15 cellular contexts compared by ENCODE assay signal in the genomic region with DNA sequence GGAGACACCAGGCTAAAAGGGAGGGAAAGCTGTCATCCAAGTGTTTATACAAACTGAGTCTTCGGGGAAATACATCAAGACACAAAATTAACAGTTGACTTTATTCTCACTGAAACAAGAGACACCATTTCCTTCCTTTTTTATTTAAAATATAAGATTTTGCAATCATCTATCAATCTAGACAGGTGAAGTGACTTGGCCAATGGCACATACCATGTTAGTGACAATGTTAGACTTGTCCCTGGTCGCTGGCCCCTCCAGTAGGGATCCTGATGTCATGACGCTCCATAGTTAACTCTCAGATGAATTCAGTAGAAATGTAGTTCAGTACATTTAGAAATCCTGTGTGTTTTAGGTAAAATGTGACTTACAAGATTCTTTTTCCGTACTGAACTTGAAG. TPM values are rescaled to one million over a fixed set of nuclear protein-coding genes. Genes with fewer than 3 reads are reported as not detected.
DNase-seq lines count a peak whose midpoint lies in the region; ATAC-seq and TF ChIP-seq lines count a peak whose summit lies in the region.
"Had no signal": no experiment of that assay in that cellular context is flagged by ENCODE, and none has a peak within 500 bp of the region (broad histone marks: within the 10 kb centered on the region; RNA-seq: fewer than 3 reads in every experiment).

No MANE protein-coding gene starts in this region.

- CTCF ChIA-PET in SK-N-SH (lab: Yijun Ruan, JAX) = no interaction called here

- H3K36me3 ChIP-seq in SK-N-SH (replicated peaks in 1 of 2; ENCODE audit: control insufficient read depth in 1 of 2, insufficient read depth in 2 of 2, low read length in 1 of 2) (no peaks in the 10 kb centered on the region), lower lobe of right lung (no peaks in the 10 kb centered on the region), thoracic aorta (no peaks in the 10 kb centered on the region), mucosa of descending colon (ENCODE audit: low read depth) (peaks cover 4% of the 10 kb centered on the region)

- no peak overlapping the region for H2AFZ ChIP-seq in SK-N-SH (ENCODE audit: low read depth)

- no peaks in the 10 kb centered on the region for H3K27me3 ChIP-seq in SK-N-SH (ENCODE audit: insufficient read depth)
- H3K27me3 ChIP-seq in lower lobe of right lung (ENCODE audit: low read depth) = no peaks in the 10 kb centered on the region
- H3K27me3 ChIP-seq in thoracic aorta (replicated peaks; ENCODE audit: insufficient read depth) = no peaks in the 10 kb centered on the region

- WGBS in SK-N-SH (ENCODE audit: low lambda C conversion rate) = 68% methylated on average over 4 of the region's 4 CpGs

- H3K4me2 ChIP-seq in SK-N-SH = peak overlapping the region; percentile 24; the same call in 1 of the 2 replicates

- no peak for ATAC-seq in SK-N-SH treated with all-trans-retinoic acid at 6 μM for 48 hours
- no peak for ATAC-seq in lower lobe of right lung
- ATAC-seq in thoracic aorta (ENCODE audit: insufficient number of reproducible peaks, low FRiP score, low read depth) = no peak
- no peak for ATAC-seq in HG02885 (IDR thresholded peaks at IDR 0.05; ENCODE audit: poor library complexity, unreplicated experiment)
- no peak for ATAC-seq in mucosa of descending colon
- ATAC-seq: effector memory CD8-positive, alpha-beta T cell had no signal

- POLR2A ChIA-PET in SK-N-SH (lab: Yijun Ruan, JAX) = no interaction called here

- H3K27ac ChIP-seq in SK-N-SH (ENCODE audit: low read depth in 2 of 2, low read length in 1 of 2) (0 out of 4 replicates have a peak overlapping the region, but pooled peaks of 1 of the 2 experiments have one; percentile 7), coronary artery (peak overlapping the region; percentile 74 to 88), lower lobe of right lung (peak overlapping the region; percentile 95), thoracic aorta (peak overlapping the region; percentile 18 to 56)

- H3K4me1 ChIP-seq in SK-N-SH (ENCODE audit: control insufficient read depth in 1 of 2, insufficient read depth in 2 of 2, low read depth in 1 of 2, low read length in 1 of 2) (peaks cover 0 to 12% of the 10 kb centered on the region in 2 experiments; a peak in 1 of 4 replicates), lower lobe of right lung (peaks cover 34% of the 10 kb centered on the region), thoracic aorta (ENCODE audit: control insufficient read depth in 1 of 2, low read depth in 2 of 2) (peaks cover 29 to 48% of the 10 kb centered on the region in 2 donors), mucosa of descending colon (ENCODE audit: low read depth) (peaks cover 10% of the 10 kb centered on the region)

- H3F3A ChIP-seq in SK-N-SH (replicated peaks; ENCODE audit: insufficient read depth) = peaks cover 12% of the 10 kb centered on the region

- intact Hi-C loops in lower lobe of right lung (cut with DNase I) (no loop called here), mucosa of descending colon (cut with DNase I, micrococcal nuclease) (no loop called here)

- no peaks in the 10 kb centered on the region for H3K9me2 ChIP-seq in SK-N-SH

- no peak for TF ChIP-seq EP300 in SK-N-SH (IDR thresholded peaks at IDR 0.05; ENCODE audit: borderline replicate concordance in 1 of 2, low read depth in 1 of 2, low read length in 1 of 2)

- H3K9ac ChIP-seq in SK-N-SH = no peak overlapping the region

- no peak for DNase-seq in SK-N-SH
- no peak for DNase-seq in coronary artery (ENCODE audit: low spot score)
- DNase-seq in lower lobe of right lung = no peak
- DNase-seq in thoracic aorta (ENCODE audit: low spot score) = no peak
- no peak for DNase-seq in NCI-H446 (lab: John Stamatoyannopoulos, UW)
- no peak for DNase-seq in mucosa of descending colon
- DNase-seq: 8988T; activated CD4-positive, alpha-beta T cell treated with anti-CD3 and anti-CD28 coated beads, Interleukin-2, amount 10 ng/mL, durations not matched to agents 7 days and 5 days; effector memory CD8-positive, alpha-beta T cell; NCI-H1048; occipital lobe; stimulated activated CD4-positive, alpha-beta T cell treated with anti-CD3 and anti-CD28 coated beads, Interleukin-4, amount 100 ng/mL, for 24 hours; stimulated activated CD8-positive, alpha-beta memory T cell treated with anti-CD3 and anti-CD28 coated beads, Interleukin-4, amount 100 ng/mL, for 48 hours had no signal

- peaks cover 92% of the 10 kb centered on the region for H3K79me2 ChIP-seq in SK-N-SH (ENCODE audit: insufficient read depth)

- no peak for TF ChIP-seq RAD21 in SK-N-SH (IDR thresholded peaks at IDR 0.05; ENCODE audit: low read length)

- H3K9me3 ChIP-seq in SK-N-SH (no peaks in the 10 kb centered on the region), lower lobe of right lung (no peaks in the 10 kb centered on the region), thoracic aorta (no peaks in the 10 kb centered on the region), mucosa of descending colon (no peaks in the 10 kb centered on the region)

- no peaks in the 10 kb centered on the region for H4K20me1 ChIP-seq in SK-N-SH (ENCODE audit: insufficient read depth)

- H3K4me3 ChIP-seq in SK-N-SH (ENCODE audit: low read depth in 2 of 2, low read length in 1 of 2) (no peak overlapping the region), coronary artery (peak overlapping the region; percentile 98), lower lobe of right lung (no peak overlapping the region), thoracic aorta (peak overlapping the region; percentile 76), mucosa of descending colon (no peak overlapping the region)

- TF ChIP-seq CTCF in SK-N-SH (IDR thresholded peaks at IDR 0.05) (no peak), coronary artery (IDR thresholded peaks at IDR 0.05) (no peak), lower lobe of right lung (IDR thresholded peaks at IDR 0.05) (no peak), thoracic aorta (IDR thresholded peaks at IDR 0.05) (no peak), mucosa of descending colon (IDR thresholded peaks at IDR 0.05) (no peak)

TF ChIP-seq in SK-N-SH, 30 proteins besides CTCF, POLR2A, EP300 and RAD21:
- TF ChIP-seq ELF1 (IDR thresholded peaks at IDR 0.05) = no peak
- TF ChIP-seq SMC3 (IDR thresholded peaks at IDR 0.05; ENCODE audit: low read depth, low read length) = no peak

TF ChIP-seq in SK-N-SH treated with all-trans-retinoic acid at 6 μM for 48 hours, 23 proteins besides CTCF, POLR2A, EP300 and RAD21 (continues in another document):
- TF ChIP-seq, protein P1, sequence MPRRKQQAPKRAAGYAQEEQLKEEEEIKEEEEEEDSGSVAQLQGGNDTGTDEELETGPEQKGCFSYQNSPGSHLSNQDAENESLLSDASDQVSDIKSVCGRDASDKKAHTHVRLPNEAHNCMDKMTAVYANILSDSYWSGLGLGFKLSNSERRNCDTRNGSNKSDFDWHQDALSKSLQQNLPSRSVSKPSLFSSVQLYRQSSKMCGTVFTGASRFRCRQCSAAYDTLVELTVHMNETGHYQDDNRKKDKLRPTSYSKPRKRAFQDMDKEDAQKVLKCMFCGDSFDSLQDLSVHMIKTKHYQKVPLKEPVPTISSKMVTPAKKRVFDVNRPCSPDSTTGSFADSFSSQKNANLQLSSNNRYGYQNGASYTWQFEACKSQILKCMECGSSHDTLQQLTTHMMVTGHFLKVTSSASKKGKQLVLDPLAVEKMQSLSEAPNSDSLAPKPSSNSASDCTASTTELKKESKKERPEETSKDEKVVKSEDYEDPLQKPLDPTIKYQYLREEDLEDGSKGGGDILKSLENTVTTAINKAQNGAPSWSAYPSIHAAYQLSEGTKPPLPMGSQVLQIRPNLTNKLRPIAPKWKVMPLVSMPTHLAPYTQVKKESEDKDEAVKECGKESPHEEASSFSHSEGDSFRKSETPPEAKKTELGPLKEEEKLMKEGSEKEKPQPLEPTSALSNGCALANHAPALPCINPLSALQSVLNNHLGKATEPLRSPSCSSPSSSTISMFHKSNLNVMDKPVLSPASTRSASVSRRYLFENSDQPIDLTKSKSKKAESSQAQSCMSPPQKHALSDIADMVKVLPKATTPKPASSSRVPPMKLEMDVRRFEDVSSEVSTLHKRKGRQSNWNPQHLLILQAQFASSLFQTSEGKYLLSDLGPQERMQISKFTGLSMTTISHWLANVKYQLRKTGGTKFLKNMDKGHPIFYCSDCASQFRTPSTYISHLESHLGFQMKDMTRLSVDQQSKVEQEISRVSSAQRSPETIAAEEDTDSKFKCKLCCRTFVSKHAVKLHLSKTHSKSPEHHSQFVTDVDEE (CRISPR knock-in tag; IDR thresholded peaks at IDR 0.05) = no peak
- TF ChIP-seq ZFP30 (CRISPR knock-in tag; IDR thresholded peaks at IDR 0.05) (no peak), GLIS3 (CRISPR knock-in tag; IDR thresholded peaks at IDR 0.05) (no peak), ESRRG (CRISPR knock-in tag; IDR thresholded peaks at IDR 0.05) (no peak), TCF4 (CRISPR knock-in tag; IDR thresholded peaks at IDR 0.05; ENCODE audit: borderline replicate concordance) (no peak), ARNTL (CRISPR knock-in tag; IDR thresholded peaks at IDR 0.05; ENCODE audit: borderline replicate concordance, low read depth) (no peak), RARB (CRISPR knock-in tag; IDR thresholded peaks at IDR 0.05) (no peak), ISL1 (CRISPR knock-in tag; IDR thresholded peaks at IDR 0.05) (no peak), ZNF8 (CRISPR knock-in tag; IDR thresholded peaks at IDR 0.05) (no peak), ZFP3 (CRISPR knock-in tag; IDR thresholded peaks at IDR 0.05) (no peak), OSR1 (CRISPR knock-in tag; IDR thresholded peaks at IDR 0.05) (no peak)
- TF ChIP-seq, protein P2, sequence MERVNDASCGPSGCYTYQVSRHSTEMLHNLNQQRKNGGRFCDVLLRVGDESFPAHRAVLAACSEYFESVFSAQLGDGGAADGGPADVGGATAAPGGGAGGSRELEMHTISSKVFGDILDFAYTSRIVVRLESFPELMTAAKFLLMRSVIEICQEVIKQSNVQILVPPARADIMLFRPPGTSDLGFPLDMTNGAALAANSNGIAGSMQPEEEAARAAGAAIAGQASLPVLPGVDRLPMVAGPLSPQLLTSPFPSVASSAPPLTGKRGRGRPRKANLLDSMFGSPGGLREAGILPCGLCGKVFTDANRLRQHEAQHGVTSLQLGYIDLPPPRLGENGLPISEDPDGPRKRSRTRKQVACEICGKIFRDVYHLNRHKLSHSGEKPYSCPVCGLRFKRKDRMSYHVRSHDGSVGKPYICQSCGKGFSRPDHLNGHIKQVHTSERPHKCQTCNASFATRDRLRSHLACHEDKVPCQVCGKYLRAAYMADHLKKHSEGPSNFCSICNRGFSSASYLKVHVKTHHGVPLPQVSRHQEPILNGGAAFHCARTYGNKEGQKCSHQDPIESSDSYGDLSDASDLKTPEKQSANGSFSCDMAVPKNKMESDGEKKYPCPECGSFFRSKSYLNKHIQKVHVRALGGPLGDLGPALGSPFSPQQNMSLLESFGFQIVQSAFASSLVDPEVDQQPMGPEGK (CRISPR knock-in tag; IDR thresholded peaks at IDR 0.05; ENCODE audit: borderline replicate concordance) = no peak

RNA-seq across cellular contexts. Expression of a gene that starts 2.9 kb away (rescaled TPM):
- polyA plus RNA-seq in SK-N-SH (2012; rRNA removed) = 15.5 and 19.8 TPM in 2 replicates
- polyA plus RNA-seq in SK-N-SH (2012; cell fraction: cytosol; rRNA removed) = 15.9 and 17.7 TPM in 2 replicates
- polyA plus RNA-seq in SK-N-SH (2012; cell fraction: nucleus; rRNA removed) = 30.4 and 40.1 TPM in 2 replicates
- total RNA-seq in lower lobe of right lung = 103 TPM
- 10 to 100 TPM; 77.0 to 82.3 TPM for total RNA-seq in thoracic aorta
- 10 to 100 TPM; 20.5 to 47.3 (median 22.9) TPM for total RNA-seq in mucosa of descending colon

Comparison
In these comparisons a context has a peak if more than half of its experiments do, and no peak if none do; other contexts are left out.
1. H3K4me3 ChIP-seq: peak in coronary artery (single experiment) and thoracic aorta (single experiment); none in SK-N-SH (0 of 2), lower lobe of right lung (single experiment) and mucosa of descending colon (single experiment).